In the genomic region with DNA sequence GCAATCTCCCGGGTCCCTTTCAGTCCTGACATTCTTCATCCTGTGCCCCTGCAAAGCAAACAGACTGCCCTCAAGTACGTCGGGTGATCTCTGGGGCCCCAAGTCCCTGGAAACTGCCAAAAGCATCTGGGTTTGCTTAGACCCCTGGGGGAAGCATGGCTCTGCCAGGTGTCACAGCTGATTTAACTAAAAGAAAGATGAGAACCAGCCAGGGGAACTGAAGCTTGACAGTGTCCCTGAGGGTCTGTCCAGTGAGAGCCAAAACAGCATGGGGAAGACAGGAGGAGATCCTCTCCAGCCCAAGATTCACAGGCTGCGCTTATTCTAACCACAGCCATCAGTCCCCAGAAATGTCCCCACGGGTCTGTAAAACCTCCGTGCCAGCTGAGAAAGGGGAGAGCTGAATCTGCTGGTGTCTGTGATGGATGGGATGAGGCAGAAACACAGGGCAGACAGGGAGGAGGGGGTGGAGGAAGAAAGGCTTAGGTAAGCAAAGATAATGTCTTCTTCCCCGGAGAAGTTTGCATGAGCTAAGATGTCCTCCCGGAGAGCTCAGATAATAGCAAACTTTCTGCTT, we compare ENCODE assay signal across 25 cellular contexts. TPM values are rescaled to one million over a fixed set of nuclear protein-coding genes. Genes with fewer than 3 reads are reported as not detected.
A peak's percentile ranks its signal among the peaks of the same experiment; 100 is the strongest.
DNase-seq lines count a peak whose midpoint lies in the region; ATAC-seq and TF ChIP-seq lines count a peak whose summit lies in the region.
"Had no signal": no experiment of that assay in that cellular context is flagged by ENCODE, and none has a peak within 500 bp of the region (broad histone marks: within the 10 kb centered on the region; RNA-seq: fewer than 3 reads in every experiment).

No MANE protein-coding gene starts in this region.

- no peak overlapping the region for H4K91ac ChIP-seq in trophoblast cell (ENCODE audit: low read depth, low read length)

- TF ChIP-seq CTCF in choroid plexus epithelial cell (conservative IDR thresholded peaks at IDR 0.05; ENCODE audit: low read depth, low read length) = no peak

- peak overlapping the region; percentile 12 for H3K4me3 ChIP-seq in choroid plexus epithelial cell (ENCODE audit: low read depth, low read length)
- H3K4me3 ChIP-seq in trophoblast cell (ENCODE audit: low read depth, low read length) = no peak overlapping the region
- H3K4me3 ChIP-seq: esophagus squamous epithelium, PC-9, right atrium auricular region, thoracic aorta had no signal

- H3K4ac ChIP-seq in trophoblast cell (ENCODE audit: low read depth, low read length) = no peak overlapping the region

- peak; percentile 44 for DNase-seq in DMS79 treated with DMSO at 0.1 percent for 48 hours (lab: John Stamatoyannopoulos, UW)
- peak; percentile 58 for DNase-seq in NCI-H2171 (lab: John Stamatoyannopoulos, UW)
- peak; percentile 24 for DNase-seq in choroid plexus epithelial cell (ENCODE audit: low read depth)
- DNase-seq in trophoblast cell = no peak
- DNase-seq: activated CD4-positive, alpha-beta T cell treated with anti-CD3 and anti-CD28 coated beads, Interleukin-2, amount 50 U/mL, for 4 hours; activated T-cell treated with anti-CD3 and anti-CD28 coated beads for 4 hours; amygdala; effector memory CD4-positive, alpha-beta T cell; esophagus squamous epithelium; GF-D8; IMR-90; MM.1S; NCI-H748 treated with DMSO at 0.1 percent for 48 hours; nucleus accumbens; PC-9; SIG-M5 had no signal

- H2BK120ac ChIP-seq in trophoblast cell (ENCODE audit: insufficient read depth, low read length, poor library complexity) = no peak overlapping the region

- no CpG with 5 or more reads among the region's 8 CpGs for WGBS in trophoblast cell (ENCODE audit: extremely low coverage, insufficient coverage, insufficient read length)

- no peak overlapping the region for H4K8ac ChIP-seq in trophoblast cell (ENCODE audit: low read depth, low read length)

- no peak overlapping the region for H2AFZ ChIP-seq in trophoblast cell (ENCODE audit: insufficient read depth, low read length, poor library complexity)
- H2AFZ ChIP-seq: PC-9 had no signal

- no peak overlapping the region for H4K12ac ChIP-seq in trophoblast cell (ENCODE audit: low read depth, low read length)

- no peak overlapping the region for H2AK5ac ChIP-seq in trophoblast cell (ENCODE audit: low read length)

- no peak overlapping the region for H3K27ac ChIP-seq in trophoblast cell (ENCODE audit: low read depth, low read length)
- H3K27ac ChIP-seq: esophagus squamous epithelium, HL-60, PC-9, right atrium auricular region, thoracic aorta had no signal

- H3K14ac ChIP-seq in trophoblast cell (ENCODE audit: low read length) = no peak overlapping the region

- no peak overlapping the region for H3K18ac ChIP-seq in trophoblast cell (ENCODE audit: low read length)

- H3K4me1 ChIP-seq in trophoblast cell (ENCODE audit: control insufficient read depth in 1 of 2, insufficient read depth in 2 of 2, low read length in 2 of 2) = peaks cover 4 to 10% of the 10 kb centered on the region in 2 experiments
- H3K4me1 ChIP-seq: right atrium auricular region had no signal

- no peak overlapping the region for H3K9ac ChIP-seq in trophoblast cell (ENCODE audit: low read length)

- H3K79me1 ChIP-seq in trophoblast cell (ENCODE audit: low read length) = no peaks in the 10 kb centered on the region

- ATAC-seq in GM21825 (IDR thresholded peaks at IDR 0.05; ENCODE audit: unreplicated experiment) = no peak
- ATAC-seq in HG03342 (IDR thresholded peaks at IDR 0.05; ENCODE audit: unreplicated experiment) = no peak
- no peak for ATAC-seq in HG03108 (IDR thresholded peaks at IDR 0.05; ENCODE audit: unreplicated experiment)
- no peak for ATAC-seq in HG02885 (IDR thresholded peaks at IDR 0.05; ENCODE audit: poor library complexity, unreplicated experiment)
- ATAC-seq: left lobe of liver; stimulated activated memory B cell treated with anti-CD40 and anti-IgM and Interleukin-4, amounts not matched to agents 10 μg/mL and 1 μg/mL and 100 μg/mL, for 72 hours had no signal

- H2BK5ac ChIP-seq in trophoblast cell (ENCODE audit: low read depth, low read length, poor library complexity) = no peak overlapping the region

- no peak overlapping the region for H3K23ac ChIP-seq in trophoblast cell (ENCODE audit: low read length)

- H3K79me2 ChIP-seq in trophoblast cell (ENCODE audit: control insufficient read depth, insufficient read depth, low read length, poor library complexity) = no peaks in the 10 kb centered on the region

- no peaks in the 10 kb centered on the region for H3K9me3 ChIP-seq in trophoblast cell (ENCODE audit: insufficient read depth, low read depth, low read length)
- H3K9me3 ChIP-seq: right atrium auricular region, thoracic aorta had no signal

- no peaks in the 10 kb centered on the region for H3K36me3 ChIP-seq in trophoblast cell (ENCODE audit: control insufficient read depth in 1 of 2, insufficient read depth in 2 of 2, low read length in 2 of 2)
- H3K36me3 ChIP-seq: esophagus squamous epithelium, right atrium auricular region, thoracic aorta had no signal

- no peak overlapping the region for H2BK12ac ChIP-seq in trophoblast cell (ENCODE audit: low read length)

- H3K4me2 ChIP-seq in trophoblast cell (ENCODE audit: low read length) = peak overlapping the region; percentile 8
- H3K4me2 ChIP-seq: PC-9 had no signal

- no peaks in the 10 kb centered on the region for H3K27me3 ChIP-seq in trophoblast cell (ENCODE audit: insufficient read depth, low read length)
- H3K27me3 ChIP-seq: right atrium auricular region had no signal

RNA-seq across cellular contexts. Expression of gene CCDC3, which starts 21.3 kb away (rescaled TPM):
- polyA plus RNA-seq in trophoblast cell (2013) = 3.8 and 4.9 TPM in 2 replicates

Comparison
In these comparisons a context has a peak if more than half of its experiments do, and no peak if none do; other contexts are left out.
1. DNase-seq: peak in DMS79 treated with DMSO at 0.1 percent for 48 hours (single experiment), NCI-H2171 (single experiment) and choroid plexus epithelial cell (single experiment); none in trophoblast cell (0 of 2).